In the genomic region with DNA sequence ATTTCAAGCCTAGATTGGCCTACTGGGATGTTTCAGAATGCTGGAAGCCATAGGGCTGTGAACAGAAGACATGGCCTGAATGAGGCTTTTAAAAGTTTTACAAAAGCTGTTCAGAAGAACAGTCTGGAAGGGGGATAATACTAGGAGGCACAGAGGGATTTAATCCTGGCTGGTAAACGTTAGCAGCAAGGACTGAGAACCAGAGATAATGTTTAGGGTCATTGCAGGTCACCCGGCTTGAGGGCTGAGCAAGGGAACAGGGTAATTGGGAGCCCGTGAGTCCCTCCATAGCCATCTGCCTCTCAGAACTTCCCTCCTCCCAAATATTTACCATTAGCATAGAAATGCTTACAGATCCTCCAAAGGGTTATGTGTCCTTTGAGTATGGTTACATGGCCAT, we compare ENCODE assay signal across 26 cellular contexts.
"Had no signal": no experiment of that assay in that cellular context is flagged by ENCODE, and none has a peak within 500 bp of the region (broad histone marks: within the 10 kb centered on the region; RNA-seq: fewer than 3 reads in every experiment).

No MANE protein-coding gene starts in this region.

- H3K4me1 ChIP-seq: colonic mucosa, esophagus squamous epithelium, gastrocnemius medialis, heart right ventricle, left lung, lower lobe of right lung had no signal

- H3K27me3 ChIP-seq: colonic mucosa, esophagus squamous epithelium, gastrocnemius medialis, heart right ventricle, left lung had no signal

- H3K36me3 ChIP-seq: colonic mucosa, esophagus squamous epithelium, gastrocnemius medialis, heart right ventricle, left lung, lower lobe of right lung had no signal

- H3K27ac ChIP-seq: colonic mucosa, epithelial cell of prostate, esophagus squamous epithelium, gastrocnemius medialis, heart right ventricle, left lung, lower lobe of right lung had no signal

- H3K9me3 ChIP-seq: colonic mucosa, gastrocnemius medialis, left lung, lower lobe of right lung had no signal

- FAIRE-seq: endometrium, islet of Langerhans, keratinocyte had no signal

- DNase-seq: colonic mucosa; cortex of kidney; effector CD8-positive, alpha-beta T cell; effector memory CD8-positive, alpha-beta T cell; endodermal cell; erythroblast; esophagus squamous epithelium; foreskin fibroblast; foreskin melanocyte; gastrocnemius medialis; glutamatergic neuron; head of caudate nucleus; heart right ventricle; hippocampal formation; left cardiac atrium; left lung; left ventricle myocardium superior; lower lobe of right lung; mesendoderm; midbrain; naive thymus-derived CD4-positive, alpha-beta T cell had no signal

- H3K4me3 ChIP-seq: colonic mucosa, esophagus squamous epithelium, gastrocnemius medialis, heart right ventricle, left lung, lower lobe of right lung had no signal

- ATAC-seq: effector memory CD8-positive, alpha-beta T cell; esophagus mucosa; gastrocnemius medialis; heart right ventricle; left cardiac atrium; left lung; left ventricle myocardium superior; lower lobe of right lung; naive thymus-derived CD4-positive, alpha-beta T cell had no signal
